2 cellular contexts compared by ENCODE assay signal in the genomic region with DNA sequence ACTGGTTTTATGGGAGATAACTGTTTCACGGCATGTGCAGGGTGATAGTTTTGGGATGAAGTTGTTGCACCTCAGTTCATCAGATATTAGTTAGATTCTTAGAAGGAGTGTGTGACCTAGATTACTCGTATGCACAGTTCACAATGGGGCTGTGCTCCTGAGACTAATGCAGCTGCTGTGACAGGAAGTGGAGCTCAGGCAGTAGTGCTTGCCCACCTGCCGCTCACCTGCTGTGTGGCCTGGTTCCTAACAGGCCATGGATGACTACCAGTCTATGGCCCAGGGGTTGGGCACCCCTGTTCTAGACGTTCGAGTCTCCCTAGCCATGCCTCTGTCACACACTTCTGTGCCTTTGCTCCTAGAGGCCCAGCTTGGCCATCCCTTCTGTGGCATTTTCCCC.
A peak's percentile ranks its signal among the peaks of the same experiment; 100 is the strongest.
TF ChIP-seq lines count a peak whose summit lies in the region.

No MANE protein-coding gene starts in this region.

TF ChIP-seq in GM12891, 5 proteins besides CTCF, POLR2A, EP300 and RAD21:
- peak; percentile 30; the same call in 1 of the 2 replicates for TF ChIP-seq POLR2AphosphoS5 (IDR thresholded peaks at IDR 0.05; ENCODE audit: low read depth, low read length)
- TF ChIP-seq PAX5 (IDR thresholded peaks at IDR 0.05; ENCODE audit: insufficient read depth, low read length, severe bottlenecking): no peak
- no peak for TF ChIP-seq SPI1 (IDR thresholded peaks at IDR 0.05; ENCODE audit: low read depth, low read length)
- 0 out of 2 replicates have a peak, but pooled peaks have one; percentile 9 for TF ChIP-seq POU2F2 (IDR thresholded peaks at IDR 0.05; ENCODE audit: low read depth, low read length)

TF ChIP-seq in H1, 55 proteins besides CTCF, POLR2A, EP300 and RAD21:
- no peak for TF ChIP-seq CBX5 (IDR thresholded peaks at IDR 0.05; ENCODE audit: low read depth, low read length)
- no peak for TF ChIP-seq CEBPB (IDR thresholded peaks at IDR 0.05; ENCODE audit: low read depth, low read length)
- peak; percentile 75 for TF ChIP-seq POLR2AphosphoS5 (IDR thresholded peaks at IDR 0.05; ENCODE audit: low read depth, low read length)
- TF ChIP-seq SP2 (IDR thresholded peaks at IDR 0.05; ENCODE audit: low read length): no peak
- no peak for TF ChIP-seq NRF1 (IDR thresholded peaks at IDR 0.05; ENCODE audit: low read depth, low read length)
- TF ChIP-seq YY1 (IDR thresholded peaks at IDR 0.05; ENCODE audit: low read depth, low read length): no peak
- no peak for TF ChIP-seq SAP30 (IDR thresholded peaks at IDR 0.05; ENCODE audit: insufficient read depth, insufficient replicate concordance, low read length)
